Comparison of ENCODE assay signal across 1 cellular context in the genomic region with DNA sequence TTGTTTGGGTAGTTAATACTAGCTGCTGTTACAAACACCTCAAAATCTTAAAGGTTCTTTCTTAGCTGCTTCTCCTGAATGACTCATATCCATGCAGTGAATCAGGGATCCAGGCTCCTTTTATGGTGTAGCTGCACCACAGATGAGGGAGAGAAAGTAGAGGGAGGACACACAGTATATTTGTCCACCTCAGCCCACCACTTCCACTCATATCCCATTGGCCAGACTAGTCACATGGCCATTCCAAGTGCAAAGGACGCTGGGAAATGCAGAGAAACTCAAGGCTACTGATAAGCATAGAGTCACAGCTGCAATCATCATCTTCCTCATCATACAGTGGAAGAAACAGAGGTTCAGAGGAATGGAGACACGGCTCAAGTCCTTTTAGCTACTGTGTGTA.
TF ChIP-seq lines count a peak whose summit lies in the region.

No MANE protein-coding gene starts in this region.

TF ChIP-seq in GM23338, 12 proteins besides CTCF, POLR2A, EP300 and RAD21 (continued from another document):
- TF ChIP-seq, protein P1, sequence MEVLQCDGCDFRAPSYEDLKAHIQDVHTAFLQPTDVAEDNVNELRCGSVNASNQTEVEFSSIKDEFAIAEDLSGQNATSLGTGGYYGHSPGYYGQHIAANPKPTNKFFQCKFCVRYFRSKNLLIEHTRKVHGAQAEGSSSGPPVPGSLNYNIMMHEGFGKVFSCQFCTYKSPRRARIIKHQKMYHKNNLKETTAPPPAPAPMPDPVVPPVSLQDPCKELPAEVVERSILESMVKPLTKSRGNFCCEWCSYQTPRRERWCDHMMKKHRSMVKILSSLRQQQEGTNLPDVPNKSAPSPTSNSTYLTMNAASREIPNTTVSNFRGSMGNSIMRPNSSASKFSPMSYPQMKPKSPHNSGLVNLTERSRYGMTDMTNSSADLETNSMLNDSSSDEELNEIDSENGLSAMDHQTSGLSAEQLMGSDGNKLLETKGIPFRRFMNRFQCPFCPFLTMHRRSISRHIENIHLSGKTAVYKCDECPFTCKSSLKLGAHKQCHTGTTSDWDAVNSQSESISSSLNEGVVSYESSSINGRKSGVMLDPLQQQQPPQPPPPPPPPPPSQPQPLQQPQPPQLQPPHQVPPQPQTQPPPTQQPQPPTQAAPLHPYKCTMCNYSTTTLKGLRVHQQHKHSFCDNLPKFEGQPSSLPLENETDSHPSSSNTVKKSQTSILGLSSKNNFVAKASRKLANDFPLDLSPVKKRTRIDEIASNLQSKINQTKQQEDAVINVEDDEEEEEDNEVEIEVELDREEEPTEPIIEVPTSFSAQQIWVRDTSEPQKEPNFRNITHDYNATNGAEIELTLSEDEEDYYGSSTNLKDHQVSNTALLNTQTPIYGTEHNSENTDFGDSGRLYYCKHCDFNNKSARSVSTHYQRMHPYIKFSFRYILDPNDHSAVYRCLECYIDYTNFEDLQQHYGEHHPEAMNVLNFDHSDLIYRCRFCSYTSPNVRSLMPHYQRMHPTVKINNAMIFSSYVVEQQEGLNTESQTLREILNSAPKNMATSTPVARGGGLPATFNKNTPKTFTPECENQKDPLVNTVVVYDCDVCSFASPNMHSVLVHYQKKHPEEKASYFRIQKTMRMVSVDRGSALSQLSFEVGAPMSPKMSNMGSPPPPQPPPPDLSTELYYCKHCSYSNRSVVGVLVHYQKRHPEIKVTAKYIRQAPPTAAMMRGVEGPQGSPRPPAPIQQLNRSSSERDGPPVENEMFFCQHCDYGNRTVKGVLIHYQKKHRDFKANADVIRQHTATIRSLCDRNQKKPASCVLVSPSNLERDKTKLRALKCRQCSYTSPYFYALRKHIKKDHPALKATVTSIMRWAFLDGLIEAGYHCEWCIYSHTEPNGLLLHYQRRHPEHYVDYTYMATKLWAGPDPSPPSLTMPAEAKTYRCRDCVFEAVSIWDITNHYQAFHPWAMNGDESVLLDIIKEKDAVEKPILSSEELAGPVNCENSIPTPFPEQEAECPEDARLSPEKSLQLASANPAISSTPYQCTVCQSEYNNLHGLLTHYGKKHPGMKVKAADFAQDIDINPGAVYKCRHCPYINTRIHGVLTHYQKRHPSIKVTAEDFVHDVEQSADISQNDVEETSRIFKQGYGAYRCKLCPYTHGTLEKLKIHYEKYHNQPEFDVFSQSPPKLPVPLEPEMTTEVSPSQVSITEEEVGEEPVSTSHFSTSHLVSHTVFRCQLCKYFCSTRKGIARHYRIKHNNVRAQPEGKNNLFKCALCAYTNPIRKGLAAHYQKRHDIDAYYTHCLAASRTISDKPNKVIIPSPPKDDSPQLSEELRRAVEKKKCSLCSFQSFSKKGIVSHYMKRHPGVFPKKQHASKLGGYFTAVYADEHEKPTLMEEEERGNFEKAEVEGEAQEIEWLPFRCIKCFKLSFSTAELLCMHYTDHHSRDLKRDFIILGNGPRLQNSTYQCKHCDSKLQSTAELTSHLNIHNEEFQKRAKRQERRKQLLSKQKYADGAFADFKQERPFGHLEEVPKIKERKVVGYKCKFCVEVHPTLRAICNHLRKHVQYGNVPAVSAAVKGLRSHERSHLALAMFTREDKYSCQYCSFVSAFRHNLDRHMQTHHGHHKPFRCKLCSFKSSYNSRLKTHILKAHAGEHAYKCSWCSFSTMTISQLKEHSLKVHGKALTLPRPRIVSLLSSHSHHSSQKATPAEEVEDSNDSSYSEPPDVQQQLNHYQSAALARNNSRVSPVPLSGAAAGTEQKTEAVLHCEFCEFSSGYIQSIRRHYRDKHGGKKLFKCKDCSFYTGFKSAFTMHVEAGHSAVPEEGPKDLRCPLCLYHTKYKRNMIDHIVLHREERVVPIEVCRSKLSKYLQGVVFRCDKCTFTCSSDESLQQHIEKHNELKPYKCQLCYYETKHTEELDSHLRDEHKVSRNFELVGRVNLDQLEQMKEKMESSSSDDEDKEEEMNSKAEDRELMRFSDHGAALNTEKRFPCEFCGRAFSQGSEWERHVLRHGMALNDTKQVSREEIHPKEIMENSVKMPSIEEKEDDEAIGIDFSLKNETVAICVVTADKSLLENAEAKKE (CRISPR knock-in tag; IDR thresholded peaks at IDR 0.05) = no peak
- TF ChIP-seq ETS1 (IDR thresholded peaks at IDR 0.05) = no peak
- no peak for TF ChIP-seq CREB1 (CRISPR knock-in tag; IDR thresholded peaks at IDR 0.05; ENCODE audit: low read depth)
- no peak for TF ChIP-seq NANOG (IDR thresholded peaks at IDR 0.05; ENCODE audit: borderline replicate concordance)
- TF ChIP-seq, protein P2, sequence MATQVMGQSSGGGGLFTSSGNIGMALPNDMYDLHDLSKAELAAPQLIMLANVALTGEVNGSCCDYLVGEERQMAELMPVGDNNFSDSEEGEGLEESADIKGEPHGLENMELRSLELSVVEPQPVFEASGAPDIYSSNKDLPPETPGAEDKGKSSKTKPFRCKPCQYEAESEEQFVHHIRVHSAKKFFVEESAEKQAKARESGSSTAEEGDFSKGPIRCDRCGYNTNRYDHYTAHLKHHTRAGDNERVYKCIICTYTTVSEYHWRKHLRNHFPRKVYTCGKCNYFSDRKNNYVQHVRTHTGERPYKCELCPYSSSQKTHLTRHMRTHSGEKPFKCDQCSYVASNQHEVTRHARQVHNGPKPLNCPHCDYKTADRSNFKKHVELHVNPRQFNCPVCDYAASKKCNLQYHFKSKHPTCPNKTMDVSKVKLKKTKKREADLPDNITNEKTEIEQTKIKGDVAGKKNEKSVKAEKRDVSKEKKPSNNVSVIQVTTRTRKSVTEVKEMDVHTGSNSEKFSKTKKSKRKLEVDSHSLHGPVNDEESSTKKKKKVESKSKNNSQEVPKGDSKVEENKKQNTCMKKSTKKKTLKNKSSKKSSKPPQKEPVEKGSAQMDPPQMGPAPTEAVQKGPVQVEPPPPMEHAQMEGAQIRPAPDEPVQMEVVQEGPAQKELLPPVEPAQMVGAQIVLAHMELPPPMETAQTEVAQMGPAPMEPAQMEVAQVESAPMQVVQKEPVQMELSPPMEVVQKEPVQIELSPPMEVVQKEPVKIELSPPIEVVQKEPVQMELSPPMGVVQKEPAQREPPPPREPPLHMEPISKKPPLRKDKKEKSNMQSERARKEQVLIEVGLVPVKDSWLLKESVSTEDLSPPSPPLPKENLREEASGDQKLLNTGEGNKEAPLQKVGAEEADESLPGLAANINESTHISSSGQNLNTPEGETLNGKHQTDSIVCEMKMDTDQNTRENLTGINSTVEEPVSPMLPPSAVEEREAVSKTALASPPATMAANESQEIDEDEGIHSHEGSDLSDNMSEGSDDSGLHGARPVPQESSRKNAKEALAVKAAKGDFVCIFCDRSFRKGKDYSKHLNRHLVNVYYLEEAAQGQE (IDR thresholded peaks at IDR 0.05; ENCODE audit: unreplicated experiment) = no peak
- TF ChIP-seq JUNB (IDR thresholded peaks at IDR 0.05; ENCODE audit: unreplicated experiment) = no peak
- TF ChIP-seq EZH2phosphoT487 (IDR thresholded peaks at IDR 0.05; ENCODE audit: unreplicated experiment) = no peak
- no peak for TF ChIP-seq ZNF114 (CRISPR knock-in tag; IDR thresholded peaks at IDR 0.05)
- no peak for TF ChIP-seq POLR2AphosphoS5 (IDR thresholded peaks at IDR 0.05; ENCODE audit: low read depth)
